In the genomic region with DNA sequence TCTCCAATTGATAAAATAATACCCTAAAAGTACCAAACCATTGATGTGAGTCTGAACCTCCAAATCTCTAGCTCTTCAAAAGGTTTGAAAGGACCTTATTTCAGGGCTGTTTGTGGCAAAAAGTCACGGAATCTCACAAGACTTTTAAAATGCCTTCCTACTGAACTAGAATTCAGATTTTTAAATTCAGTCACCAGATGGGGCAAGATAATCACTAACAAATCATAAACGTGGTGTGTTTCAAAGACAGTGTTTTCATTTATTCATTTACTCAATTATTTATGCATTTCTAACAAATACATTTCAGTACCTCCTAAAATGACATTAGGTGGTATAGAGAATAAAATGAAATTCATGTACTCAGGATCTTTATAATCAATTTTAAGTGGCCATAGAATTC, we compare ENCODE assay signal across 26 cellular contexts.
A peak's percentile ranks its signal among the peaks of the same experiment; 100 is the strongest.
DNase-seq lines count a peak whose midpoint lies in the region; ATAC-seq and TF ChIP-seq lines count a peak whose summit lies in the region.
"Had no signal": no experiment of that assay in that cellular context is flagged by ENCODE, and none has a peak within 500 bp of the region (broad histone marks: within the 10 kb centered on the region; RNA-seq: fewer than 3 reads in every experiment).

No MANE protein-coding gene starts in this region.

- DNase-seq in ACHN (peak; percentile 3), GM03348 (ENCODE audit: low spot score) (peak; percentile 9), adipocyte (ENCODE audit: low read depth) (peak; percentile 56), fibroblast of villous mesenchyme (ENCODE audit: low read depth) (peak; percentile 15), vagina (ENCODE audit: extremely low spot score in 2 of 2) (no peak), activated T-cell treated with anti-CD3 and anti-CD28 coated beads for 4 hours (no peak), SJCRH30 (no peak)
- DNase-seq: activated CD8-positive, alpha-beta T cell treated with anti-CD3 and anti-CD28 coated beads, Interleukin-2, amount 10 ng/mL, durations not matched to agents 7 days and 5 days; activated effector memory CD4-positive, alpha-beta T cell treated with anti-CD3 and anti-CD28 coated beads, Interleukin-2, amount 50 U/mL, for 16 hours; activated naive CD8-positive, alpha-beta T cell treated with anti-CD3 and anti-CD28 coated beads, Interleukin-2, amount 10 ng/mL, durations not matched to agents 7 days and 5 days; body of pancreas; effector memory CD8-positive, alpha-beta T cell; left cardiac atrium; MG63; NCI-H1417 treated with DMSO at 0.1 percent for 48 hours; NCI-H2081 treated with DMSO at 0.1 percent for 48 hours; NCI-H446; PC-9; Right ventricle myocardium superior; stimulated activated CD4-positive, alpha-beta T cell treated with anti-CD3 and anti-CD28 coated beads, Interleukin-2, amount 100 ng/mL, for 24 hours; upper lobe of left lung had no signal

- H3K9ac ChIP-seq in adipocyte (ENCODE audit: low read length), result no peak overlapping the region

- no peak for TF ChIP-seq POLR2A in vagina (IDR thresholded peaks at IDR 0.05)

- no peak overlapping the region for H3K27ac ChIP-seq in vagina
- no peak overlapping the region for H3K27ac ChIP-seq in SJCRH30
- H3K27ac ChIP-seq: body of pancreas, neutrophil, PC-9, skin epidermis, upper lobe of left lung had no signal

- no peaks in the 10 kb centered on the region for H3K4me1 ChIP-seq in adipocyte (ENCODE audit: control insufficient read depth, insufficient read depth, low read length)
- H3K4me1 ChIP-seq in vagina, result no peaks in the 10 kb centered on the region
- no peaks in the 10 kb centered on the region for H3K4me1 ChIP-seq in SJCRH30
- H3K4me1 ChIP-seq: body of pancreas, upper lobe of left lung had no signal

- no peaks in the 10 kb centered on the region for H3K9me3 ChIP-seq in adipocyte (ENCODE audit: control insufficient read depth, low read length)
- no peaks in the 10 kb centered on the region for H3K9me3 ChIP-seq in vagina
- H3K9me3 ChIP-seq in SJCRH30 (replicated peaks), result no peaks in the 10 kb centered on the region
- H3K9me3 ChIP-seq: body of pancreas, MG63, neutrophil, upper lobe of left lung had no signal

- in situ Hi-C loops in ACHN (cut with HindIII; ENCODE audit: low pct_ligation_motif_present, low pct_unique_long_range_greater_than_20kb, low sequenced_read_pairs), result no loop called here

- no peak overlapping the region for H3K4me3 ChIP-seq in adipocyte (ENCODE audit: low read length)
- no peak overlapping the region for H3K4me3 ChIP-seq in fibroblast of villous mesenchyme (ENCODE audit: low read depth, low read length)
- H3K4me3 ChIP-seq in vagina, result no peak overlapping the region
- H3K4me3 ChIP-seq in SJCRH30, result no peak overlapping the region
- H3K4me3 ChIP-seq: body of pancreas, MG63, PC-9, skin epidermis, upper lobe of left lung had no signal

- TF ChIP-seq CTCF in fibroblast of villous mesenchyme (IDR thresholded peaks at IDR 0.05; ENCODE audit: insufficient read depth, low read depth, low read length), result no peak
- TF ChIP-seq CTCF in vagina (IDR thresholded peaks at IDR 0.05), result no peak

- H3K27me3 ChIP-seq in adipocyte (replicated peaks; ENCODE audit: control insufficient read depth, insufficient read depth, low read length) (no peaks in the 10 kb centered on the region), vagina (no peaks in the 10 kb centered on the region), SJCRH30 (no peaks in the 10 kb centered on the region)
- H3K27me3 ChIP-seq: MG63, neutrophil, upper lobe of left lung had no signal

- intact Hi-C loops in vagina (cut with DNase I), result no loop called here

- ATAC-seq in HG03135 (IDR thresholded peaks at IDR 0.05; ENCODE audit: unreplicated experiment), result no peak
- ATAC-seq: activated CD4-positive, CD25-positive, alpha-beta regulatory T cell treated with anti-CD3 and anti-CD28 coated beads, Interleukin-2, amount 50 U/mL, for 24 hours; activated CD8-positive, alpha-beta T cell treated with anti-CD3 and anti-CD28 coated beads, Interleukin-2, amount 10 ng/mL, durations not matched to agents 7 days and 5 days; body of pancreas; effector memory CD8-positive, alpha-beta T cell; esophagus mucosa; left cardiac atrium had no signal

- H3K36me3 ChIP-seq in adipocyte (ENCODE audit: control insufficient read depth, insufficient read depth, low read length, severe bottlenecking) (no peaks in the 10 kb centered on the region), vagina (no peaks in the 10 kb centered on the region), SJCRH30 (no peaks in the 10 kb centered on the region)
- H3K36me3 ChIP-seq: MG63, neutrophil, upper lobe of left lung had no signal

Comparison
In these comparisons a context has a peak if more than half of its experiments do, and no peak if none do; other contexts are left out.
1. DNase-seq: peak in ACHN (single experiment), GM03348 (single experiment), adipocyte (single experiment) and fibroblast of villous mesenchyme (single experiment); none in vagina (0 of 2), activated T-cell treated with anti-CD3 and anti-CD28 coated beads for 4 hours (single experiment) and SJCRH30 (0 of 2).